ENCODE assay signal across 16 cellular contexts in genomic region chr18:46156838-46157237, GRCh38. TPM values are rescaled to one million over a fixed set of nuclear protein-coding genes. Genes with fewer than 3 reads are reported as not detected.
DNase-seq lines count a peak whose midpoint lies in the region; ATAC-seq and TF ChIP-seq lines count a peak whose summit lies in the region.
"Had no signal": no experiment of that assay in that cellular context is flagged by ENCODE, and none has a peak within 500 bp of the region (broad histone marks: within the 10 kb centered on the region; RNA-seq: fewer than 3 reads in every experiment).

No MANE protein-coding gene starts in this region.

- TF ChIP-seq CTCF in DND-41 (IDR thresholded peaks at IDR 0.05; ENCODE audit: borderline replicate concordance, extremely low read depth, low read length, poor library complexity, severe bottlenecking) (no peak), lower lobe of right lung (IDR thresholded peaks at IDR 0.05) (no peak), esophagus squamous epithelium (IDR thresholded peaks at IDR 0.05) (no peak)

- no peak for TF ChIP-seq POLR2A in esophagus squamous epithelium (IDR thresholded peaks at IDR 0.05)

- WGBS in mesenchymal stem cell = 95% methylated on average over 3 of the region's 3 CpGs
- 92% methylated on average over 2 of the region's 3 CpGs; no CpG with 5 or more reads in 1 of the 2 donors for WGBS in esophagus squamous epithelium, 2 donors

- no peaks in the 10 kb centered on the region for H3K79me2 ChIP-seq in DND-41 (ENCODE audit: insufficient read depth, low read length)

- H2BK15ac ChIP-seq in mesenchymal stem cell (ENCODE audit: low read depth, poor library complexity, severe bottlenecking) = no peak overlapping the region

- H3K27ac ChIP-seq in CD4-positive, alpha-beta memory T cell (ENCODE audit: low read depth, low read length) = peak overlapping the region; percentile 56
- H3K27ac ChIP-seq in DND-41 (ENCODE audit: low read length) (peak overlapping the region; percentile 89), mesenchymal stem cell (ENCODE audit: low read length, poor library complexity, severe bottlenecking) (no peak overlapping the region), lower lobe of right lung (no peak overlapping the region), esophagus squamous epithelium (peak overlapping the region in 1 of 4 donors; percentile 69)
- H3K27ac ChIP-seq: body of pancreas, tibial nerve had no signal

- no peaks in the 10 kb centered on the region for H4K20me1 ChIP-seq in DND-41 (ENCODE audit: insufficient read depth, low read length)

- POLR2A ChIA-PET in CD4-positive, alpha-beta memory T cell (lab: Charles Lee; ENCODE audit: partially characterized antibody) = interaction anchor here (1.4 to 1.9 kb wide), 2 partner anchors 10 to 16 kb away, joined by 4 to 7 read pairs; a partner anchor contains a TSS

- H4K91ac ChIP-seq in mesenchymal stem cell (ENCODE audit: low read length) = no peak overlapping the region

- H3K9me3 ChIP-seq in CD4-positive, alpha-beta memory T cell (ENCODE audit: control insufficient read depth in 1 of 2, low read length in 2 of 2) = no peaks in the 10 kb centered on the region
- no peaks in the 10 kb centered on the region for H3K9me3 ChIP-seq in DND-41 (ENCODE audit: insufficient read depth, low read length, severe bottlenecking)
- H3K9me3 ChIP-seq in mesenchymal stem cell (ENCODE audit: control insufficient read depth, low read length) = no peaks in the 10 kb centered on the region
- H3K9me3 ChIP-seq in lower lobe of right lung = no peaks in the 10 kb centered on the region
- no peaks in the 10 kb centered on the region for H3K9me3 ChIP-seq in esophagus squamous epithelium
- H3K9me3 ChIP-seq: body of pancreas, tibial nerve had no signal

- no peak overlapping the region for H3K23ac ChIP-seq in mesenchymal stem cell (ENCODE audit: low read length in 2 of 2)

- peaks cover 0 to 2% (median 0%) of the 10 kb centered on the region in 8 donors for H3K9me3 Mint-ChIP-seq in CD4-positive, alpha-beta memory T cell
- H3K9me3 Mint-ChIP-seq in activated naive CD4-positive, alpha-beta T cell treated with anti-CD3 and anti-CD28 coated beads, Interleukin-2, amount 50 U/mL, for 72 hours = peaks cover 0 to 3% of the 10 kb centered on the region in 2 donors
- H3K9me3 Mint-ChIP-seq: dendritic cell treated with granulocyte-macrophage colony-stimulating factor and Interleukin-4, amounts not matched to agents 40 ng/mL and 50 ng/mL, for 4 days had no signal

- H3K4me1 ChIP-seq in CD4-positive, alpha-beta memory T cell (ENCODE audit: insufficient read depth, low read length) = peaks cover 89% of the 10 kb centered on the region
- H3K4me1 ChIP-seq in DND-41 (ENCODE audit: insufficient read depth, low read length) (peaks cover 59% of the 10 kb centered on the region), mesenchymal stem cell (ENCODE audit: control insufficient read depth, insufficient read depth, low read depth, low read length) (peaks cover 17% of the 10 kb centered on the region), lower lobe of right lung (no peaks in the 10 kb centered on the region), esophagus squamous epithelium (peaks cover 3 to 40% (median 11%) of the 10 kb centered on the region in 3 donors)
- H3K4me1 ChIP-seq: body of pancreas, tibial nerve had no signal

- intact Hi-C loops in CD4-positive, alpha-beta memory T cell (cut with micrococcal nuclease) = loop anchor here (1.0 kb wide), 1 partner anchor 16 kb away; no protein-coding TSS in a partner anchor
- intact Hi-C loops in lower lobe of right lung (cut with DNase I) = no loop called here
- intact Hi-C loops in esophagus squamous epithelium (cut with DNase I) = no loop called here

- peaks cover 45 to 87% (median 71%) of the 10 kb centered on the region in 4 donors for H3K4me1 Mint-ChIP-seq in CD4-positive, alpha-beta memory T cell

- no peak overlapping the region for H2BK12ac ChIP-seq in mesenchymal stem cell (ENCODE audit: low read length in 2 of 2)

- H3K36me3 ChIP-seq in CD4-positive, alpha-beta memory T cell (ENCODE audit: insufficient read depth, low read length) = no peaks in the 10 kb centered on the region
- no peaks in the 10 kb centered on the region for H3K36me3 ChIP-seq in DND-41 (ENCODE audit: insufficient read depth, low read length)
- H3K36me3 ChIP-seq in mesenchymal stem cell (ENCODE audit: control insufficient read depth in 1 of 2, insufficient read depth in 2 of 2, low read depth in 1 of 2, low read length in 2 of 2) = no peaks in the 10 kb centered on the region
- no peaks in the 10 kb centered on the region for H3K36me3 ChIP-seq in lower lobe of right lung
- no peaks in the 10 kb centered on the region for H3K36me3 ChIP-seq in esophagus squamous epithelium

- H3K4ac ChIP-seq in mesenchymal stem cell (ENCODE audit: low read depth in 1 of 2, low read length in 2 of 2) = no peak overlapping the region

- peak overlapping the region; percentile 37 for H2AK5ac ChIP-seq in mesenchymal stem cell (ENCODE audit: low read length, severe bottlenecking)

- no peak overlapping the region for H3K14ac ChIP-seq in mesenchymal stem cell (ENCODE audit: low read length in 2 of 2)

- no peak overlapping the region for H4K8ac ChIP-seq in mesenchymal stem cell (ENCODE audit: low read length)

- H3K4me3 ChIP-seq in CD4-positive, alpha-beta memory T cell (ENCODE audit: low read length in 2 of 2) = peak overlapping the region in 1 of 2 donors; percentile 21
- H3K4me3 ChIP-seq in DND-41 (ENCODE audit: low read depth in 1 of 2, low read length in 2 of 2) (peak overlapping the region in 1 of 2 experiments; percentile 39; a peak in 2 of 4 replicates), mesenchymal stem cell (ENCODE audit: insufficient read depth in 1 of 2, low read depth in 1 of 2, low read length in 2 of 2) (no peak overlapping the region), lower lobe of right lung (no peak overlapping the region), esophagus squamous epithelium (no peak overlapping the region)
- H3K4me3 ChIP-seq: body of pancreas, tibial nerve had no signal

- no peaks in the 10 kb centered on the region for H3K27me3 Mint-ChIP-seq in CD4-positive, alpha-beta memory T cell
- H3K27me3 Mint-ChIP-seq: dendritic cell treated with granulocyte-macrophage colony-stimulating factor and Interleukin-4, amounts not matched to agents 40 ng/mL and 50 ng/mL, for 4 days had no signal

- H3K4me2 ChIP-seq in DND-41 (ENCODE audit: insufficient read depth, low read length) (peak overlapping the region; percentile 50), mesenchymal stem cell (ENCODE audit: low read length, poor library complexity, severe bottlenecking) (no peak overlapping the region)

- H3K27me3 ChIP-seq in CD4-positive, alpha-beta memory T cell (ENCODE audit: insufficient read depth, low read length) = no peaks in the 10 kb centered on the region
- H3K27me3 ChIP-seq in DND-41 (ENCODE audit: insufficient read depth, low read length, poor library complexity) (no peaks in the 10 kb centered on the region), mesenchymal stem cell (ENCODE audit: control insufficient read depth in 1 of 2, insufficient read depth in 1 of 2, low read length in 2 of 2) (no peaks in the 10 kb centered on the region), lower lobe of right lung (ENCODE audit: low read depth) (no peaks in the 10 kb centered on the region), esophagus squamous epithelium (no peaks in the 10 kb centered on the region)
- H3K27me3 ChIP-seq: body of pancreas, tibial nerve had no signal

- H2BK120ac ChIP-seq in mesenchymal stem cell (ENCODE audit: low read depth, low read length) = no peak overlapping the region

- no peak for ATAC-seq in DND-41 (ENCODE audit: insufficient read depth, low read depth)
- no peak for ATAC-seq in activated naive CD4-positive, alpha-beta T cell treated with anti-CD3 and anti-CD28 coated beads, Interleukin-2, amount 50 U/mL, for 72 hours
- no peak for ATAC-seq in lower lobe of right lung
- ATAC-seq: body of pancreas had no signal

- DNase-seq in CD4-positive, alpha-beta memory T cell = no peak
- DNase-seq in DND-41 = no peak
- no peak for DNase-seq in activated naive CD4-positive, alpha-beta T cell treated with anti-CD3 and anti-CD28 coated beads, Interleukin-2, amount 50 U/mL, for 72 hours (ENCODE audit: low spot score in 2 of 2)
- no peak for DNase-seq in mesenchymal stem cell
- DNase-seq in lower lobe of right lung = no peak
- no peak for DNase-seq in esophagus squamous epithelium (lab: John Stamatoyannopoulos, UW)
- no peak for DNase-seq in NK-92 (lab: John Stamatoyannopoulos, UW; ENCODE audit: unreplicated experiment)
- DNase-seq: body of pancreas, DMS153, erythroblast, NCI-H1694 treated with DMSO at 0.1 percent for 48 hours, NCI-H510A treated with DMSO at 0.1 percent for 48 hours, SIG-M5, T-helper 9 cell had no signal

- H2BK5ac ChIP-seq in mesenchymal stem cell (ENCODE audit: low read depth, low read length, poor library complexity, severe bottlenecking) = no peak overlapping the region

- peaks cover 0 to 10% of the 10 kb centered on the region in 2 donors for H3K36me3 Mint-ChIP-seq in CD4-positive, alpha-beta memory T cell
- H3K36me3 Mint-ChIP-seq in activated naive CD4-positive, alpha-beta T cell treated with anti-CD3 and anti-CD28 coated beads, Interleukin-2, amount 50 U/mL, for 72 hours = peaks cover 0 to 19% of the 10 kb centered on the region in 2 donors

- H3K4me3 Mint-ChIP-seq in CD4-positive, alpha-beta memory T cell = peak overlapping the region in 7 of 8 donors; percentile 61 to 84 (median 80)
- H3K4me3 Mint-ChIP-seq: dendritic cell treated with granulocyte-macrophage colony-stimulating factor and Interleukin-4, amounts not matched to agents 40 ng/mL and 50 ng/mL, for 4 days had no signal

- CTCF ChIA-PET in CD4-positive, alpha-beta memory T cell (lab: Charles Lee; ENCODE audit: partially characterized antibody) = interaction anchor here (0.8 to 11.0 kb wide), 6 partner anchors 9 to 501 kb away, joined by 3 to 158 read pairs (median 5); a partner anchor contains a TSS

- no peaks in the 10 kb centered on the region for H3K79me1 ChIP-seq in mesenchymal stem cell (replicated peaks; ENCODE audit: low read length, poor library complexity, severe bottlenecking)

- H3K18ac ChIP-seq in mesenchymal stem cell (ENCODE audit: low read depth in 1 of 2, low read length in 2 of 2) = no peak overlapping the region

- H2AFZ ChIP-seq in DND-41 (ENCODE audit: low read depth, low read length) (peak overlapping the region; percentile 58), mesenchymal stem cell (ENCODE audit: low read depth, low read length) (no peak overlapping the region)

- H3K27ac Mint-ChIP-seq in CD4-positive, alpha-beta memory T cell = peak overlapping the region; percentile 79 to 97 (median 89)
- H3K27ac Mint-ChIP-seq in activated naive CD4-positive, alpha-beta T cell treated with anti-CD3 and anti-CD28 coated beads, Interleukin-2, amount 50 U/mL, for 72 hours = peak overlapping the region; percentile 90 to 96
- H3K27ac Mint-ChIP-seq: dendritic cell treated with granulocyte-macrophage colony-stimulating factor and Interleukin-4, amounts not matched to agents 40 ng/mL and 50 ng/mL, for 4 days had no signal

- peak overlapping the region; percentile 40 for H3K9ac ChIP-seq in DND-41 (ENCODE audit: low read depth, low read length)
- no peak overlapping the region for H3K9ac ChIP-seq in mesenchymal stem cell (ENCODE audit: low read length)

RNA-seq across cellular contexts. Expression of gene HAUS1, which starts 52.7 kb away (rescaled TPM):
- 10 to 100 TPM; 23.2 to 23.3 TPM for total RNA-seq in CD4-positive, alpha-beta memory T cell
- polyA plus RNA-seq in CD4-positive, alpha-beta memory T cell = 10 to 100 TPM; 39.6 to 82.6 TPM
- 10 to 100 TPM; 54.4 to 61.4 TPM for total RNA-seq in activated naive CD4-positive, alpha-beta T cell treated with anti-CD3 and anti-CD28 coated beads, Interleukin-2, amount 50 U/mL, for 72 hours
- 54.2 TPM for polyA plus RNA-seq in mesenchymal stem cell (2013, experiment 1 of 2)
- polyA plus RNA-seq in mesenchymal stem cell (2013, experiment 2 of 2) = 54.2 TPM
- 17.8 TPM for total RNA-seq in lower lobe of right lung
- total RNA-seq in esophagus squamous epithelium = 10 to 100 TPM; 21.1 to 57.3 (median 26.7) TPM

RNA-seq across cellular contexts. Expression of gene ATP5F1A, which starts 58.7 kb away (rescaled TPM):
- total RNA-seq in CD4-positive, alpha-beta memory T cell = 100 to 1,000 TPM; 212 to 225 TPM
- 100 to 1,000 TPM; 443 to 681 TPM for polyA plus RNA-seq in CD4-positive, alpha-beta memory T cell
- 100 to 1,000 TPM; 452 to 469 TPM for total RNA-seq in activated naive CD4-positive, alpha-beta T cell treated with anti-CD3 and anti-CD28 coated beads, Interleukin-2, amount 50 U/mL, for 72 hours
- 316 TPM for polyA plus RNA-seq in mesenchymal stem cell (2013, experiment 1 of 2)
- 324 TPM for polyA plus RNA-seq in mesenchymal stem cell (2013, experiment 2 of 2)
- total RNA-seq in lower lobe of right lung (238 TPM), esophagus squamous epithelium (100 to 1,000 TPM; 404 to 773 (median 503) TPM)

Comparison
In these comparisons a context has a peak if more than half of its experiments do, and no peak if none do; other contexts are left out.
1. H3K27ac ChIP-seq: peak in CD4-positive, alpha-beta memory T cell (single experiment) and DND-41 (single experiment); none in mesenchymal stem cell (single experiment) and lower lobe of right lung (single experiment).